Comparison of ENCODE assay signal across 1 cellular context in the genomic region with DNA sequence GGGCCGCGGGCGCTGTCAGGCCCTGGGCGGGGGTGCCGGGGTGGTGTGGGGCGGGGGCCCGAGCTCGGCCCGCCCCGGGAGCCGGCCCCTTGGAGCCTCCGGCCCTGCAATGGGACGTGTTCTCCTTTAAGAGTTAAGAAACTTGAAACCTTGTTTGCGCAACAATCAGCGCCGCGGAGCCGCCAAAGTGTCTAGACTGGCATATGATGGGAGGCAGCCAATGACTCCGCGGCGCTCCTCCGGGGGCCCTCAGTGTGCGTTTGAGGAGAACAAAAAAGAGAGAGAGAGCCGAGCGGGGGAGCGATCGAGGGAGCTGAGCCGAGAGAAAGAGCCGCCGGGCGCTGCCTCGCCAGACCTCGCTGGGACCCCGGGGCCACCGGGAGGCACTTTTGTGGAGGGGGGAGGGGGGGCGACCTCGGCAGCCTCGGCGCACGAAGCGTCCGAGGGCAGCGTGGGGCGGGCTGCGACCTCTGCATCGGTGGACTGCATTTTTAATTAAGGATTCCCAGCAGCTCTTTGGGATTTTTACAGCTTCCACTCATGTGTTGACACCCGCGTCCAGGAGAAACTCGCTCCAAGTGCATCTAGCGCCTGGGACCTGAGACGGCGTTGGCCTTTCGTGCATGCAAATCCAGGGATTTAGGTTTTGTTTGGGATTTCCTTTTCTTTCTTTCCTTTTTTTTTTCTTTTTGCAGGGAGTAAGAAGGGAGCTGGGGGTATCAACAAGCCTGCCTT.
TF ChIP-seq lines count a peak whose summit lies in the region.

SMAD6 (plus strand) TSS at position 202 of the 735 bp plus-strand sequence. CDS start 1,023 bp downstream, outside the sequence.

TF ChIP-seq in A549, 52 proteins besides CTCF, POLR2A, EP300 and RAD21 (continued from another document):
- TF ChIP-seq, protein P1, sequence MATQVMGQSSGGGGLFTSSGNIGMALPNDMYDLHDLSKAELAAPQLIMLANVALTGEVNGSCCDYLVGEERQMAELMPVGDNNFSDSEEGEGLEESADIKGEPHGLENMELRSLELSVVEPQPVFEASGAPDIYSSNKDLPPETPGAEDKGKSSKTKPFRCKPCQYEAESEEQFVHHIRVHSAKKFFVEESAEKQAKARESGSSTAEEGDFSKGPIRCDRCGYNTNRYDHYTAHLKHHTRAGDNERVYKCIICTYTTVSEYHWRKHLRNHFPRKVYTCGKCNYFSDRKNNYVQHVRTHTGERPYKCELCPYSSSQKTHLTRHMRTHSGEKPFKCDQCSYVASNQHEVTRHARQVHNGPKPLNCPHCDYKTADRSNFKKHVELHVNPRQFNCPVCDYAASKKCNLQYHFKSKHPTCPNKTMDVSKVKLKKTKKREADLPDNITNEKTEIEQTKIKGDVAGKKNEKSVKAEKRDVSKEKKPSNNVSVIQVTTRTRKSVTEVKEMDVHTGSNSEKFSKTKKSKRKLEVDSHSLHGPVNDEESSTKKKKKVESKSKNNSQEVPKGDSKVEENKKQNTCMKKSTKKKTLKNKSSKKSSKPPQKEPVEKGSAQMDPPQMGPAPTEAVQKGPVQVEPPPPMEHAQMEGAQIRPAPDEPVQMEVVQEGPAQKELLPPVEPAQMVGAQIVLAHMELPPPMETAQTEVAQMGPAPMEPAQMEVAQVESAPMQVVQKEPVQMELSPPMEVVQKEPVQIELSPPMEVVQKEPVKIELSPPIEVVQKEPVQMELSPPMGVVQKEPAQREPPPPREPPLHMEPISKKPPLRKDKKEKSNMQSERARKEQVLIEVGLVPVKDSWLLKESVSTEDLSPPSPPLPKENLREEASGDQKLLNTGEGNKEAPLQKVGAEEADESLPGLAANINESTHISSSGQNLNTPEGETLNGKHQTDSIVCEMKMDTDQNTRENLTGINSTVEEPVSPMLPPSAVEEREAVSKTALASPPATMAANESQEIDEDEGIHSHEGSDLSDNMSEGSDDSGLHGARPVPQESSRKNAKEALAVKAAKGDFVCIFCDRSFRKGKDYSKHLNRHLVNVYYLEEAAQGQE (IDR thresholded peaks at IDR 0.05) = no peak
- TF ChIP-seq ZFP36 (IDR thresholded peaks at IDR 0.05; ENCODE audit: borderline replicate concordance, partially characterized antibody) = no peak
- TF ChIP-seq USF2 (IDR thresholded peaks at IDR 0.05) = peak; percentile 91
- TF ChIP-seq POLR2AphosphoS2 (conservative IDR thresholded peaks at IDR 0.05; ENCODE audit: low read length) = no peak
- no peak for TF ChIP-seq ESRRA (IDR thresholded peaks at IDR 0.05; ENCODE audit: borderline replicate concordance, low read length)
- TF ChIP-seq ELK1 (IDR thresholded peaks at IDR 0.05; ENCODE audit: low read depth, low read length) = no peak
- no peak for TF ChIP-seq TP53 (CRISPR knock-in tag; IDR thresholded peaks at IDR 0.05)
- no peak for TF ChIP-seq FOSB (CRISPR knock-in tag; IDR thresholded peaks at IDR 0.05)
- TF ChIP-seq MAX (IDR thresholded peaks at IDR 0.05) = peak; percentile 88; the same call in 1 of the 2 replicates
- no peak for TF ChIP-seq RARB (CRISPR knock-in tag; IDR thresholded peaks at IDR 0.05)
- TF ChIP-seq, protein P2, sequence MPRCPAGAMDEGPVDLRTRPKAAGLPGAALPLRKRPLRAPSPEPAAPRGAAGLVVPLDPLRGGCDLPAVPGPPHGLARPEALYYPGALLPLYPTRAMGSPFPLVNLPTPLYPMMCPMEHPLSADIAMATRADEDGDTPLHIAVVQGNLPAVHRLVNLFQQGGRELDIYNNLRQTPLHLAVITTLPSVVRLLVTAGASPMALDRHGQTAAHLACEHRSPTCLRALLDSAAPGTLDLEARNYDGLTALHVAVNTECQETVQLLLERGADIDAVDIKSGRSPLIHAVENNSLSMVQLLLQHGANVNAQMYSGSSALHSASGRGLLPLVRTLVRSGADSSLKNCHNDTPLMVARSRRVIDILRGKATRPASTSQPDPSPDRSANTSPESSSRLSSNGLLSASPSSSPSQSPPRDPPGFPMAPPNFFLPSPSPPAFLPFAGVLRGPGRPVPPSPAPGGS (IDR thresholded peaks at IDR 0.05) = peak; percentile 94; the same call in 2 of the 3 replicates
- peak; percentile 60 for TF ChIP-seq PBX3 (IDR thresholded peaks at IDR 0.05)
- 0 out of 2 replicates have a peak, but pooled peaks have one; percentile 5 for TF ChIP-seq MYC (IDR thresholded peaks at IDR 0.05; ENCODE audit: borderline replicate concordance, low read length)
- TF ChIP-seq NPAS2 (CRISPR knock-in tag; IDR thresholded peaks at IDR 0.05; ENCODE audit: borderline replicate concordance) = no peak
- no peak for TF ChIP-seq EHF (CRISPR knock-in tag; IDR thresholded peaks at IDR 0.05)
- TF ChIP-seq HES2 (IDR thresholded peaks at IDR 0.05) = peak; percentile 75
- TF ChIP-seq CHD4 (IDR thresholded peaks at IDR 0.05; ENCODE audit: borderline replicate concordance) = no peak
- TF ChIP-seq FOXS1 (CRISPR knock-in tag; IDR thresholded peaks at IDR 0.05) = no peak
- TF ChIP-seq HOXB5 (CRISPR knock-in tag; IDR thresholded peaks at IDR 0.05) = no peak
- no peak; the same call in 1 of the 3 replicates for TF ChIP-seq SMC3 (IDR thresholded peaks at IDR 0.05)
- no peak for TF ChIP-seq HDAC2 (IDR thresholded peaks at IDR 0.05)
- no peak for TF ChIP-seq RNF2 (IDR thresholded peaks at IDR 0.05; ENCODE audit: borderline replicate concordance, low read depth)
- no peak for TF ChIP-seq NR3C1 (IDR thresholded peaks at IDR 0.05)
- TF ChIP-seq, protein P3, sequence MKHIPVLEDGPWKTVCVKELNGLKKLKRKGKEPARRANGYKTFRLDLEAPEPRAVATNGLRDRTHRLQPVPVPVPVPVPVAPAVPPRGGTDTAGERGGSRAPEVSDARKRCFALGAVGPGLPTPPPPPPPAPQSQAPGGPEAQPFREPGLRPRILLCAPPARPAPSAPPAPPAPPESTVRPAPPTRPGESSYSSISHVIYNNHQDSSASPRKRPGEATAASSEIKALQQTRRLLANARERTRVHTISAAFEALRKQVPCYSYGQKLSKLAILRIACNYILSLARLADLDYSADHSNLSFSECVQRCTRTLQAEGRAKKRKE (CRISPR knock-in tag; IDR thresholded peaks at IDR 0.05; ENCODE audit: low read depth) = no peak
- no peak for TF ChIP-seq ZC3H11A (IDR thresholded peaks at IDR 0.05)
- TF ChIP-seq, protein P4, sequence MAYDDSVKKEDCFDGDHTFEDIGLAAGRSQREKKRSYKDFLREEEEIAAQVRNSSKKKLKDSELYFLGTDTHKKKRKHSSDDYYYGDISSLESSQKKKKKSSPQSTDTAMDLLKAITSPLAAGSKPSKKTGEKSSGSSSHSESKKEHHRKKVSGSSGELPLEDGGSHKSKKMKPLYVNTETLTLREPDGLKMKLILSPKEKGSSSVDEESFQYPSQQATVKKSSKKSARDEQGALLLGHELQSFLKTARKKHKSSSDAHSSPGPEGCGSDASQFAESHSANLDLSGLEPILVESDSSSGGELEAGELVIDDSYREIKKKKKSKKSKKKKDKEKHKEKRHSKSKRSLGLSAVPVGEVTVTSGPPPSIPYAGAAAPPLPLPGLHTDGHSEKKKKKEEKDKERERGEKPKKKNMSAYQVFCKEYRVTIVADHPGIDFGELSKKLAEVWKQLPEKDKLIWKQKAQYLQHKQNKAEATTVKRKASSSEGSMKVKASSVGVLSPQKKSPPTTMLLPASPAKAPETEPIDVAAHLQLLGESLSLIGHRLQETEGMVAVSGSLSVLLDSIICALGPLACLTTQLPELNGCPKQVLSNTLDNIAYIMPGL (CRISPR knock-in tag; IDR thresholded peaks at IDR 0.05; ENCODE audit: borderline replicate concordance) = no peak
- no peak for TF ChIP-seq BHLHE40 (IDR thresholded peaks at IDR 0.05; ENCODE audit: low read depth, low read length)
- no peak for TF ChIP-seq RFX5 (IDR thresholded peaks at IDR 0.05)
- TF ChIP-seq, protein P5, sequence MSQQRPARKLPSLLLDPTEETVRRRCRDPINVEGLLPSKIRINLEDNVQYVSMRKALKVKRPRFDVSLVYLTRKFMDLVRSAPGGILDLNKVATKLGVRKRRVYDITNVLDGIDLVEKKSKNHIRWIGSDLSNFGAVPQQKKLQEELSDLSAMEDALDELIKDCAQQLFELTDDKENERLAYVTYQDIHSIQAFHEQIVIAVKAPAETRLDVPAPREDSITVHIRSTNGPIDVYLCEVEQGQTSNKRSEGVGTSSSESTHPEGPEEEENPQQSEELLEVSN (IDR thresholded peaks at IDR 0.05; ENCODE audit: borderline replicate concordance, low read depth) = peak; percentile 52
- TF ChIP-seq KDM1A (IDR thresholded peaks at IDR 0.05; ENCODE audit: low read depth) = no peak
- TF ChIP-seq GATA3 (IDR thresholded peaks at IDR 0.05; ENCODE audit: borderline replicate concordance) = peak; percentile 71; the same call in 1 of the 2 replicates
- no peak for TF ChIP-seq HEYL (CRISPR knock-in tag; IDR thresholded peaks at IDR 0.05)
- TF ChIP-seq NFE2L2 (conservative IDR thresholded peaks at IDR 0.05; ENCODE audit: low read length) = no peak
- peak; percentile 91 to 93 for TF ChIP-seq JUN (IDR thresholded peaks at IDR 0.05)
- no peak for TF ChIP-seq ZNF302 (CRISPR knock-in tag; IDR thresholded peaks at IDR 0.05)
- no peak for TF ChIP-seq CHD2 (IDR thresholded peaks at IDR 0.05; ENCODE audit: low read length, partially characterized antibody)
- no peak for TF ChIP-seq CBX2 (IDR thresholded peaks at IDR 0.05; ENCODE audit: borderline replicate concordance, low read depth)
- TF ChIP-seq MAZ (IDR thresholded peaks at IDR 0.05; ENCODE audit: borderline replicate concordance, low read depth, low read length) = peak; percentile 93; the same call in 1 of the 2 replicates
- TF ChIP-seq CEBPB (IDR thresholded peaks at IDR 0.05) = peak; percentile 99 to 100
- no peak for TF ChIP-seq ZSCAN20 (CRISPR knock-in tag; IDR thresholded peaks at IDR 0.05)
- TF ChIP-seq CBX8 (IDR thresholded peaks at IDR 0.05) = no peak
- TF ChIP-seq TFCP2L1 (CRISPR knock-in tag; IDR thresholded peaks at IDR 0.05) = no peak
- TF ChIP-seq JUNB (IDR thresholded peaks at IDR 0.05) = no peak
- TF ChIP-seq FOSL2 (IDR thresholded peaks at IDR 0.05) = no peak
- peak; percentile 38; the same call in 1 of the 2 replicates for TF ChIP-seq FOSL2 (CRISPR knock-in tag; IDR thresholded peaks at IDR 0.05)
- no peak for TF ChIP-seq SREBF2 (IDR thresholded peaks at IDR 0.05)
- no peak for TF ChIP-seq HOXA7 (CRISPR knock-in tag; IDR thresholded peaks at IDR 0.05)
